In the genomic region with DNA sequence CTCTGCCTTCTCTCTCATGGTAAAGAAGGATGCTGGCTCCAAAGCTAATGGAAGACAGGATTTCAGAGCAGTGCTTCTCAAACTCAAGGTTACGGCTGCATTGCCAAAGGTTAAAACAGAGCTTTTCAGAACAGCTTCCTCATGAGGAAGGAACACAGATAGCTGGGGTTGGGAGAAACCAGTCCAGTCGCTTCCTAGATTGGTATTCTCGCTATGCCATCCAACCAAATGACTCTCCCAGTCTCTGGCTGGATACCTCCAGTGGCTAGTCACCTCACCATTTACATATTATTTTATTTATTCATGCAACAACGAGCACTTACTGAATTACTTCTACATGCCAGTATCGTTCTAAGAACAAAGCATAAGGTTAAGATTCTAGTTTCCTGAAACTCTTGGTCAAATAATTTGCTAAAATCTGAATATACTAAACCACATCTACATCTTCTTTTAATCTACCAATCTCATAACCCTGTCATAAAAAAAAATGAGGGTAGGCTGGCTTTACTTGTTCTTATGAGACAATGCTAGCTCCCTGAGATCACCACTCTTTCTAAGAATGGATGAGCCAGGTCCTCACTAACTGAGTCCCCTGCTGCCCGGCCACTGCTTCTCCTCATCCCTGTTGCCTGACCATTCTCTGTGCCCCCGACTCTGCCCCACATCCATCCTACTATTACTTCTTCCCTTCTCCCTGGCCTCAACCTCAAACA, we compare ENCODE assay signal across 16 cellular contexts. TPM values are rescaled to one million over a fixed set of nuclear protein-coding genes. Genes with fewer than 3 reads are reported as not detected.
A peak's percentile ranks its signal among the peaks of the same experiment; 100 is the strongest.
DNase-seq lines count a peak whose midpoint lies in the region; ATAC-seq and TF ChIP-seq lines count a peak whose summit lies in the region.
"Had no signal": no experiment of that assay in that cellular context is flagged by ENCODE, and none has a peak within 500 bp of the region (broad histone marks: within the 10 kb centered on the region; RNA-seq: fewer than 3 reads in every experiment).

No MANE protein-coding gene starts in this region.

- H3K4me1 ChIP-seq in foreskin keratinocyte (peaks cover 25% of the 10 kb centered on the region), trophoblast cell (ENCODE audit: control insufficient read depth in 1 of 2, insufficient read depth in 2 of 2, low read length in 2 of 2) (peaks cover 0 to 3% of the 10 kb centered on the region in 2 experiments)

- H2AK5ac ChIP-seq in trophoblast cell (ENCODE audit: low read length) = no peak overlapping the region

- no peak for DNase-seq in Right ventricle myocardium inferior (ENCODE audit: missing footprints)
- no peak for DNase-seq in cardiac septum (ENCODE audit: low spot score)
- DNase-seq in foreskin keratinocyte = peak; percentile 71 to 90
- peak; percentile 79 to 83 for DNase-seq in trophoblast cell
- DNase-seq in EL = no peak
- no peak for DNase-seq in HuH-7.5 (ENCODE audit: low spot score)
- DNase-seq: activated CD4-positive, alpha-beta memory T cell treated with anti-CD3 and anti-CD28 coated beads, Interleukin-2, amount 10 ng/mL, durations not matched to agents 7 days and 5 days; activated naive CD8-positive, alpha-beta T cell treated with anti-CD3 and anti-CD28 coated beads, Interleukin-2, amount 50 U/mL, for 24 hours; DMS79; KBM-7; NCI-H1092; stimulated activated CD4-positive, alpha-beta T cell treated with anti-CD3 and anti-CD28 coated beads, Interleukin-4, amount 100 ng/mL, for 4 hours had no signal

- no peak for TF ChIP-seq CTCF in foreskin keratinocyte (conservative IDR thresholded peaks at IDR 0.05)

- H3K14ac ChIP-seq in trophoblast cell (ENCODE audit: low read length) = no peak overlapping the region

- H3K23ac ChIP-seq in trophoblast cell (ENCODE audit: low read length) = no peak overlapping the region

- no peaks in the 10 kb centered on the region for H3K27me3 ChIP-seq in foreskin keratinocyte
- H3K27me3 ChIP-seq in trophoblast cell (ENCODE audit: insufficient read depth, low read length) = no peaks in the 10 kb centered on the region
- H3K27me3 ChIP-seq: tibial nerve had no signal

- H3K9ac ChIP-seq in trophoblast cell (ENCODE audit: low read length) = no peak overlapping the region

- peaks cover 29 to 44% of the 10 kb centered on the region in 2 experiments for H3K36me3 ChIP-seq in trophoblast cell (ENCODE audit: control insufficient read depth in 1 of 2, insufficient read depth in 2 of 2, low read length in 2 of 2)

- no peak overlapping the region for H4K8ac ChIP-seq in trophoblast cell (ENCODE audit: low read depth, low read length)

- no peak overlapping the region for H3K18ac ChIP-seq in trophoblast cell (ENCODE audit: low read length)

- H3K4ac ChIP-seq in trophoblast cell (ENCODE audit: low read depth, low read length) = no peak overlapping the region

- no peaks in the 10 kb centered on the region for H3K9me3 ChIP-seq in trophoblast cell (ENCODE audit: insufficient read depth, low read depth, low read length)
- H3K9me3 ChIP-seq: tibial nerve had no signal

- H2BK12ac ChIP-seq in trophoblast cell (ENCODE audit: low read length) = no peak overlapping the region

- H3K27ac ChIP-seq in foreskin keratinocyte (peak overlapping the region; percentile 90), trophoblast cell (ENCODE audit: low read depth, low read length) (no peak overlapping the region)
- H3K27ac ChIP-seq: HL-60, tibial nerve had no signal

- H4K91ac ChIP-seq in trophoblast cell (ENCODE audit: low read depth, low read length) = no peak overlapping the region

- no peak overlapping the region for H4K12ac ChIP-seq in trophoblast cell (ENCODE audit: low read depth, low read length)

- H2AFZ ChIP-seq in trophoblast cell (ENCODE audit: insufficient read depth, low read length, poor library complexity) = no peak overlapping the region

- H3K79me2 ChIP-seq in trophoblast cell (ENCODE audit: control insufficient read depth, insufficient read depth, low read length, poor library complexity) = no peaks in the 10 kb centered on the region

- H3K4me2 ChIP-seq in trophoblast cell (ENCODE audit: low read length) = no peak overlapping the region

- no CpG with 5 or more reads among the region's 7 CpGs for WGBS in trophoblast cell (ENCODE audit: extremely low coverage, insufficient coverage, insufficient read length)

- ATAC-seq in Right ventricle myocardium inferior (peak; percentile 40), foreskin keratinocyte (peak; percentile 86), GM19395 (IDR thresholded peaks at IDR 0.05; ENCODE audit: unreplicated experiment) (no peak), GM19023 (IDR thresholded peaks at IDR 0.05; ENCODE audit: unreplicated experiment) (no peak)
- ATAC-seq: activated naive CD8-positive, alpha-beta T cell treated with anti-CD3 and anti-CD28 coated beads, Interleukin-2, amount 50 U/mL, for 24 hours had no signal

- no peak overlapping the region for H3K4me3 ChIP-seq in trophoblast cell (ENCODE audit: low read depth, low read length)
- H3K4me3 ChIP-seq: tibial nerve had no signal

- H3K79me1 ChIP-seq in trophoblast cell (ENCODE audit: low read length) = no peaks in the 10 kb centered on the region

- H2BK5ac ChIP-seq in trophoblast cell (ENCODE audit: low read depth, low read length, poor library complexity) = no peak overlapping the region

- intact Hi-C loops in Right ventricle myocardium inferior (cut with DNase I) (no loop called here), cardiac septum (cut with DNase I) (no loop called here)

- no peak overlapping the region for H2BK120ac ChIP-seq in trophoblast cell (ENCODE audit: insufficient read depth, low read length, poor library complexity)

RNA-seq across cellular contexts. Expression of gene KDSR, which starts 20.4 kb away (rescaled TPM):
- 32.3 TPM for total RNA-seq in Right ventricle myocardium inferior
- 54.3 TPM for total RNA-seq in cardiac septum
- 50.9 and 55.8 TPM in 2 replicates for total RNA-seq in foreskin keratinocyte
- 32.7 and 36.9 TPM in 2 replicates for polyA plus RNA-seq in foreskin keratinocyte
- 24.9 and 25.3 TPM in 2 replicates for polyA plus RNA-seq in trophoblast cell (2013)

RNA-seq across cellular contexts. Expression of gene BCL2, which starts 27.1 kb away (rescaled TPM):
- total RNA-seq in Right ventricle myocardium inferior (7.4 TPM), cardiac septum (25.9 TPM), foreskin keratinocyte (0.99 and 1.9 TPM in 2 replicates)
- polyA plus RNA-seq in foreskin keratinocyte = 0.35 and 0.69 TPM in 2 replicates
- polyA plus RNA-seq in trophoblast cell (2013) = 5.8 and 6.5 TPM in 2 replicates

Comparison
In these comparisons a context has a peak if more than half of its experiments do, and no peak if none do; other contexts are left out.
1. ATAC-seq: peak in Right ventricle myocardium inferior (single experiment) and foreskin keratinocyte (single experiment); none in GM19395 (single experiment) and GM19023 (single experiment).
2. DNase-seq: peak in foreskin keratinocyte (2 of 2) and trophoblast cell (2 of 2); none in Right ventricle myocardium inferior (single experiment), cardiac septum (single experiment), EL (single experiment) and HuH-7.5 (single experiment).